ENCODE assay signal across 8 cellular contexts in genomic region chr11:131688056-131688693, GRCh38.
DNase-seq lines count a peak whose midpoint lies in the region; ATAC-seq and TF ChIP-seq lines count a peak whose summit lies in the region.

No MANE protein-coding gene starts in this region.

- no peaks in the 10 kb centered on the region for H3K36me3 ChIP-seq in right atrium auricular region
- H3K36me3 ChIP-seq in gastrocnemius medialis: no peaks in the 10 kb centered on the region

- H3K36me3 Mint-ChIP-seq in activated CD4-positive, alpha-beta T cell treated with anti-CD3 and anti-CD28 coated beads for 36 hours (ENCODE audit: low read depth): no peaks in the 10 kb centered on the region
- H3K36me3 Mint-ChIP-seq in activated T-cell treated with anti-CD3 and anti-CD28 coated beads, Interleukin-2, amount 50 U/mL, for 72 hours (ENCODE audit: insufficient read depth in 2 of 2): no peaks in the 10 kb centered on the region

- intact Hi-C loops in activated CD4-positive, alpha-beta T cell treated with anti-CD3 and anti-CD28 coated beads for 36 hours (cut with DNase I, micrococcal nuclease): no loop called here
- intact Hi-C loops in gastrocnemius medialis (cut with DNase I; ENCODE audit: low total_unique reads): no loop called here

- no peak for TF ChIP-seq POLR2A in gastrocnemius medialis (IDR thresholded peaks at IDR 0.05)

- H3K4me1 ChIP-seq in right atrium auricular region: peaks cover 0 to 7% of the 10 kb centered on the region in 2 donors
- H3K4me1 ChIP-seq in gastrocnemius medialis: no peaks in the 10 kb centered on the region

- H3K4me1 Mint-ChIP-seq in activated CD4-positive, alpha-beta T cell treated with anti-CD3 and anti-CD28 coated beads for 36 hours: no peaks in the 10 kb centered on the region
- H3K4me1 Mint-ChIP-seq in activated T-cell treated with anti-CD3 and anti-CD28 coated beads, Interleukin-2, amount 50 U/mL, for 72 hours (ENCODE audit: low read depth): no peaks in the 10 kb centered on the region

- H3K4me3 ChIP-seq in right atrium auricular region: peak overlapping the region in 1 of 2 donors; percentile 27
- H3K4me3 ChIP-seq in gastrocnemius medialis: peak overlapping the region in 3 of 4 donors; percentile 10 to 25 (median 14)

- peak; percentile 63 for ATAC-seq in activated CD4-positive, alpha-beta T cell treated with anti-CD3 and anti-CD28 coated beads for 36 hours
- ATAC-seq in GM21723 (IDR thresholded peaks at IDR 0.05; ENCODE audit: unreplicated experiment): peak; percentile 77
- ATAC-seq in activated T-cell treated with anti-CD3 and anti-CD28 coated beads, Interleukin-2, amount 50 U/mL, for 72 hours (replicated peaks in 1 of 2): peak in 1 of 2 donors; percentile 41
- ATAC-seq in gastrocnemius medialis: peak in 1 of 2 donors; percentile 46

- in situ Hi-C loops in gastrocnemius medialis (cut with MboI; ENCODE audit: low sequenced_read_pairs in 4 of 4): no loop called here

- CTCF ChIA-PET in activated CD4-positive, alpha-beta T cell treated with anti-CD3 and anti-CD28 coated beads for 36 hours (lab: Charles Lee): interaction anchor here (0.6 to 1.6 kb wide), 9 partner anchors 9 to 1510 kb away, joined by 3 to 6 read pairs (median 3); no protein-coding TSS in a partner anchor

- peaks cover 9% of the 10 kb centered on the region for H3K27me3 Mint-ChIP-seq in activated CD4-positive, alpha-beta T cell treated with anti-CD3 and anti-CD28 coated beads for 36 hours
- H3K27me3 Mint-ChIP-seq in activated T-cell treated with anti-CD3 and anti-CD28 coated beads, Interleukin-2, amount 50 U/mL, for 72 hours (ENCODE audit: low read depth): peaks cover 7% of the 10 kb centered on the region

- H3K4me3 Mint-ChIP-seq in activated CD4-positive, alpha-beta T cell treated with anti-CD3 and anti-CD28 coated beads for 36 hours: no peak overlapping the region
- no peak overlapping the region for H3K4me3 Mint-ChIP-seq in activated T-cell treated with anti-CD3 and anti-CD28 coated beads, Interleukin-2, amount 50 U/mL, for 72 hours

- TF ChIP-seq CTCF in right atrium auricular region (IDR thresholded peaks at IDR 0.05) (peak; percentile 80 to 95), gastrocnemius medialis (IDR thresholded peaks at IDR 0.05 in 4 of 5, conservative IDR thresholded peaks at IDR 0.05 in 1 of 5) (peak; percentile 23 to 81 (median 47))

- no peak overlapping the region for H3K27ac Mint-ChIP-seq in activated CD4-positive, alpha-beta T cell treated with anti-CD3 and anti-CD28 coated beads for 36 hours
- H3K27ac Mint-ChIP-seq in activated T-cell treated with anti-CD3 and anti-CD28 coated beads, Interleukin-2, amount 50 U/mL, for 72 hours: no peak overlapping the region

- H3K27me3 ChIP-seq in right atrium auricular region: no peaks in the 10 kb centered on the region
- H3K27me3 ChIP-seq in gastrocnemius medialis: peaks cover 0 to 9% (median 5%) of the 10 kb centered on the region in 3 donors

- POLR2A ChIA-PET in activated CD4-positive, alpha-beta T cell treated with anti-CD3 and anti-CD28 coated beads for 36 hours (lab: Charles Lee): no interaction called here

- H3K9me3 Mint-ChIP-seq in activated CD4-positive, alpha-beta T cell treated with anti-CD3 and anti-CD28 coated beads for 36 hours (ENCODE audit: low read depth): no peaks in the 10 kb centered on the region
- no peaks in the 10 kb centered on the region for H3K9me3 Mint-ChIP-seq in activated T-cell treated with anti-CD3 and anti-CD28 coated beads, Interleukin-2, amount 50 U/mL, for 72 hours

- H3K27ac ChIP-seq in right atrium auricular region: no peak overlapping the region
- no peak overlapping the region for H3K27ac ChIP-seq in gastrocnemius medialis

- H3K9me3 ChIP-seq in right atrium auricular region (no peaks in the 10 kb centered on the region), gastrocnemius medialis (no peaks in the 10 kb centered on the region)

- peak; percentile 68 for DNase-seq in activated CD4-positive, alpha-beta T cell treated with anti-CD3 and anti-CD28 coated beads for 36 hours
- no peak for DNase-seq in activated CD4-positive, alpha-beta T cell treated with anti-CD3 and anti-CD28 coated beads, Interleukin-2, amount 50 U/mL, for 1 hour
- DNase-seq in LoVo (ENCODE audit: low spot score) (peak; percentile 10), right atrium auricular region (ENCODE audit: low spot score) (peak; percentile 66), gastrocnemius medialis (no peak), RKO (ENCODE audit: low spot score) (no peak)
- DNase-seq in activated T-cell treated with anti-CD3 and anti-CD28 coated beads, Interleukin-2, amount 50 U/mL, for 72 hours: peak; percentile 30 to 61

Comparison
In these comparisons a context has a peak if more than half of its experiments do, and no peak if none do; other contexts are left out.
1. DNase-seq: peak in activated CD4-positive, alpha-beta T cell treated with anti-CD3 and anti-CD28 coated beads for 36 hours (single experiment), LoVo (single experiment), activated T-cell treated with anti-CD3 and anti-CD28 coated beads, Interleukin-2, amount 50 U/mL, for 72 hours (2 of 2) and right atrium auricular region (single experiment); none in activated CD4-positive, alpha-beta T cell treated with anti-CD3 and anti-CD28 coated beads, Interleukin-2, amount 50 U/mL, for 1 hour (single experiment), gastrocnemius medialis (0 of 2) and RKO (single experiment).